In genomic region chr12:20557076-20557475, GRCh38 we compare ENCODE assay signal across 21 cellular contexts.
DNase-seq lines count a peak whose midpoint lies in the region; ATAC-seq, FAIRE-seq and TF ChIP-seq lines count a peak whose summit lies in the region.
"Had no signal": no experiment of that assay in that cellular context is flagged by ENCODE, and none has a peak within 500 bp of the region (broad histone marks: within the 10 kb centered on the region; RNA-seq: fewer than 3 reads in every experiment).

No MANE protein-coding gene starts in this region.

- FAIRE-seq in endometrium (lab: Jason Lieb, UNC): peak; percentile 51
- FAIRE-seq: HTR-8/SVneo had no signal

- H3K27ac ChIP-seq in ACC112 (ENCODE audit: low read depth, low read length): no peak overlapping the region
- H3K27ac ChIP-seq: C4-2B had no signal

- peak; percentile 31 for DNase-seq in NCI-H69 (lab: John Stamatoyannopoulos, UW)
- DNase-seq in AG20443 (ENCODE audit: low spot score): no peak
- no peak for DNase-seq in GM10266 (ENCODE audit: extremely low spot score)
- DNase-seq: ACHN, AML-193, DND-41, HCEC 1CT, IMR-90, NCI-H1092, NCI-H1694 treated with DMSO at 0.1 percent for 48 hours, NCI-H2227 treated with DMSO at 0.1 percent for 48 hours, NCI-H510A treated with DMSO at 0.1 percent for 48 hours, NCI-H82, PC-3 had no signal

- peak overlapping the region; percentile 32 for H2AFZ ChIP-seq in ACC112 (ENCODE audit: low read length, unreplicated experiment)
- H2AFZ ChIP-seq in neuron (ENCODE audit: low read depth, low read length): peak overlapping the region; percentile 46
- H2AFZ ChIP-seq: GM23338 had no signal

- no peak for ATAC-seq in GM19035 (IDR thresholded peaks at IDR 0.05; ENCODE audit: unreplicated experiment)
- ATAC-seq: GM23338, PC-3 had no signal

- peaks cover 12% of the 10 kb centered on the region for H3K4me1 ChIP-seq in ACC112 (ENCODE audit: control insufficient read depth, insufficient read depth, low read length, unreplicated experiment)
- no peaks in the 10 kb centered on the region for H3K4me1 ChIP-seq in neuron (ENCODE audit: insufficient read depth, low read length)

- H3K79me2 ChIP-seq in ACC112 (ENCODE audit: control insufficient read depth, insufficient read depth, low read length, unreplicated experiment): no peaks in the 10 kb centered on the region

- no peak for TF ChIP-seq CTCF in GM10266 (IDR thresholded peaks at IDR 0.05; ENCODE audit: control insufficient read depth, insufficient read depth, low read depth, missing control alignments)

- H3K9me3 ChIP-seq in neuron (ENCODE audit: low read length): no peaks in the 10 kb centered on the region

- no peaks in the 10 kb centered on the region for H3K36me3 ChIP-seq in ACC112 (ENCODE audit: insufficient read depth, low read length)
- H3K36me3 ChIP-seq in neuron (ENCODE audit: insufficient read depth, low read length): no peaks in the 10 kb centered on the region

- H3K27me3 ChIP-seq in ACC112 (ENCODE audit: insufficient read depth, low read length) (no peaks in the 10 kb centered on the region), neuron (ENCODE audit: insufficient read depth, low read length) (no peaks in the 10 kb centered on the region)

- H3K4me3 ChIP-seq in ACC112 (ENCODE audit: low read depth, low read length) (no peak overlapping the region), neuron (ENCODE audit: low read length) (no peak overlapping the region)
- H3K4me3 ChIP-seq: GM23338 had no signal
